In the genomic region with DNA sequence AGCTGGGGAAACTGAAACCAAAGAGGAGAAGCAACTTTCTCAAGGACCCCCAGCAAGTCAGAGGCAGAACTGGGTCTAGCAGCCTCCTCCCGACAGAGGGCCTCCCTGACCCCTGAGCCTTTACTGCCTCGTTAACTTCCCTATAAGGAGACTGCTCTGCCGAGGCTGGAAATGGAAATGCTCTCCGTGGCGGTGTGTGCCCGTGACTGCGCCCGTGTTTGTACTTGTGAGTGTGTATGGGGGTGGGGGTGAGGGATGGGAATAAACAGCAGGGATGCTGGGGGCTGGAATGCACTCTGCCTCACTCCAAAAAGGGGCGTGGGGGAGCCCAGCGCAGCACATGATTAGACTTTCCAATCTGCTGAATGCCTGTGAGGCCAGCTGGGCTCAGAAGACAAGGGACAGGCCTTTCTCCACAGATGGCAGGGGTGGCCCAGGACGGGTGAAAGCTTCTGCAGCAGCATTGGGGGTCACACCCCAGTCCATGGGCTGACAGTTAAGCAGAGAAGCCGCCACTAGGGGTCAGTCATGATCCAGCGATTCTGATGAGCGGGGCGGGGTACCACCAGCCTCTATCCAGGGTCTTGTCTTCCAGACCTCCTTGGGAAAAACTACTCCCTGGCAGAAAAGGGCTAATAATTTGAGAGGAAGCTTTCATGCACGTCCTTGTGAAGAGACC, we compare ENCODE assay signal across 8 cellular contexts. TPM values are rescaled to one million over a fixed set of nuclear protein-coding genes. Genes with fewer than 3 reads are reported as not detected.
A peak's percentile ranks its signal among the peaks of the same experiment; 100 is the strongest.
DNase-seq lines count a peak whose midpoint lies in the region; ATAC-seq and TF ChIP-seq lines count a peak whose summit lies in the region.

No MANE protein-coding gene starts in this region.

- peak overlapping the region in 1 of 10 donors; percentile 1 for H3K4me3 Mint-ChIP-seq in naive thymus-derived CD8-positive, alpha-beta T cell
- peak overlapping the region in 1 of 2 donors; percentile 19 for H3K4me3 Mint-ChIP-seq in stimulated activated naive B cell treated with anti-CD40 and anti-IgM and Interleukin-4, amounts not matched to agents 10 μg/mL and 1 μg/mL and 100 μg/mL, for 72 hours

- TF ChIP-seq CTCF in AG09319 (IDR thresholded peaks at IDR 0.05; ENCODE audit: low read depth, low read length): peak; percentile 65
- peak in 2 of 3 experiments; percentile 45 to 57 for TF ChIP-seq CTCF in esophagus muscularis mucosa (IDR thresholded peaks at IDR 0.05)
- TF ChIP-seq CTCF in lower leg skin (IDR thresholded peaks at IDR 0.05): no peak

- peaks cover 3 to 21% (median 14%) of the 10 kb centered on the region in 5 donors for H3K27me3 Mint-ChIP-seq in naive thymus-derived CD8-positive, alpha-beta T cell
- H3K27me3 Mint-ChIP-seq in stimulated activated naive B cell treated with anti-CD40 and anti-IgM and Interleukin-4, amounts not matched to agents 10 μg/mL and 1 μg/mL and 100 μg/mL, for 72 hours: peaks cover 12 to 16% of the 10 kb centered on the region in 2 donors

- no peaks in the 10 kb centered on the region for H3K36me3 Mint-ChIP-seq in naive thymus-derived CD8-positive, alpha-beta T cell
- peaks cover 0 to 3% of the 10 kb centered on the region in 2 donors for H3K36me3 Mint-ChIP-seq in stimulated activated naive B cell treated with anti-CD40 and anti-IgM and Interleukin-4, amounts not matched to agents 10 μg/mL and 1 μg/mL and 100 μg/mL, for 72 hours

- TF ChIP-seq EP300 in esophagus muscularis mucosa (IDR thresholded peaks at IDR 0.05): no peak

- H3K4me1 ChIP-seq in esophagus muscularis mucosa: peaks cover 10 to 14% (median 11%) of the 10 kb centered on the region in 4 donors

- H3K4me3 ChIP-seq in esophagus muscularis mucosa (peak overlapping the region; percentile 27 to 38 (median 32)), lower leg skin (ENCODE audit: low read depth, poor library complexity, severe bottlenecking) (no peak overlapping the region)

- H3K9me3 ChIP-seq in esophagus muscularis mucosa: no peaks in the 10 kb centered on the region

- 11% methylated on average over 15 of the region's 16 CpGs for whole genome bisulfite sequencing in esophagus muscularis mucosa
- 6 to 12% methylated on average over 16 of the region's 16 CpGs for WGBS in lower leg skin, 2 donors

- POLR2A ChIA-PET in naive thymus-derived CD8-positive, alpha-beta T cell (lab: Charles Lee): no interaction called here

- H3K27ac ChIP-seq in esophagus muscularis mucosa (replicated peaks in 1 of 4): peak overlapping the region in 1 of 4 donors; percentile 9

- no peak for DNase-seq in AG09319 (ENCODE audit: extremely low read depth, low read depth)
- peak; percentile 13 for DNase-seq in NCI-H526 treated with DMSO at 0.1 percent for 48 hours (lab: John Stamatoyannopoulos, UW)
- peak; percentile 69 for DNase-seq in activated CD8-positive, alpha-beta memory T cell treated with anti-CD3 and anti-CD28 coated beads, Interleukin-2, amount 50 U/mL, for 4 hours
- no peak for DNase-seq in esophagus muscularis mucosa (ENCODE audit: extremely low spot score)
- peak; percentile 33 to 74 (median 54) for DNase-seq in naive thymus-derived CD8-positive, alpha-beta T cell
- peak; percentile 15 for DNase-seq in stimulated activated naive B cell treated with anti-CD40 and anti-IgM and Interleukin-4, amounts not matched to agents 10 μg/mL and 1 μg/mL and 100 μg/mL, for 72 hours
- DNase-seq in lower leg skin (ENCODE audit: low spot score in 2 of 2): no peak

- H3K36me3 ChIP-seq in esophagus muscularis mucosa: no peaks in the 10 kb centered on the region

- no peak overlapping the region for H3K27ac Mint-ChIP-seq in naive thymus-derived CD8-positive, alpha-beta T cell
- no peak overlapping the region for H3K27ac Mint-ChIP-seq in stimulated activated naive B cell treated with anti-CD40 and anti-IgM and Interleukin-4, amounts not matched to agents 10 μg/mL and 1 μg/mL and 100 μg/mL, for 72 hours

- H3K27me3 ChIP-seq in esophagus muscularis mucosa: no peaks in the 10 kb centered on the region

- no peaks in the 10 kb centered on the region for H3K9me3 Mint-ChIP-seq in naive thymus-derived CD8-positive, alpha-beta T cell
- H3K9me3 Mint-ChIP-seq in stimulated activated naive B cell treated with anti-CD40 and anti-IgM and Interleukin-4, amounts not matched to agents 10 μg/mL and 1 μg/mL and 100 μg/mL, for 72 hours: no peaks in the 10 kb centered on the region

- peak; percentile 56 for ATAC-seq in GM18907 (IDR thresholded peaks at IDR 0.05; ENCODE audit: unreplicated experiment)
- peak; percentile 82 to 92 for ATAC-seq in naive thymus-derived CD8-positive, alpha-beta T cell
- peak; percentile 90 to 92 for ATAC-seq in stimulated activated naive B cell treated with anti-CD40 and anti-IgM and Interleukin-4, amounts not matched to agents 10 μg/mL and 1 μg/mL and 100 μg/mL, for 72 hours (replicated peaks)

- H3K4me1 Mint-ChIP-seq in naive thymus-derived CD8-positive, alpha-beta T cell: peaks cover 3 to 8% (median 6%) of the 10 kb centered on the region in 4 donors
- H3K4me1 Mint-ChIP-seq in stimulated activated naive B cell treated with anti-CD40 and anti-IgM and Interleukin-4, amounts not matched to agents 10 μg/mL and 1 μg/mL and 100 μg/mL, for 72 hours: peaks cover 7 to 10% of the 10 kb centered on the region in 2 donors

- TF ChIP-seq POLR2A in esophagus muscularis mucosa (IDR thresholded peaks at IDR 0.05; ENCODE audit: low read depth) (no peak), lower leg skin (IDR thresholded peaks at IDR 0.05) (no peak)

- intact Hi-C loops in esophagus muscularis mucosa (cut with DNase I): no loop called here
- intact Hi-C loops in lower leg skin (cut with DNase I; ENCODE audit: low total_unique reads): no loop called here

RNA-seq across cellular contexts. Expression of gene MPHOSPH10, which starts 26.8 kb away (rescaled TPM):
- total RNA-seq in esophagus muscularis mucosa (10 to 100 TPM; 14.4 to 24.5 (median 17.9) TPM), lower leg skin (10 to 100 TPM; 19.0 to 28.1 (median 21.8) TPM)
- total RNA-seq in naive thymus-derived CD8-positive, alpha-beta T cell: 10 to 100 TPM; 55.7 to 58.6 TPM
- 10 to 100 TPM; 21.5 to 33.6 (median 24.1) TPM for polyA plus RNA-seq in naive thymus-derived CD8-positive, alpha-beta T cell

RNA-seq across cellular contexts. Expression of gene MCEE, which starts 27.2 kb away (rescaled TPM):
- 10 to 100 TPM in 3 of 4 donors, 1 to 10 TPM in 1; 9.0 to 23.3 (median 12.4) TPM for total RNA-seq in esophagus muscularis mucosa
- 10 to 100 TPM; 19.0 to 21.2 TPM for total RNA-seq in naive thymus-derived CD8-positive, alpha-beta T cell
- 10 to 100 TPM; 20.9 to 25.1 (median 22.2) TPM for polyA plus RNA-seq in naive thymus-derived CD8-positive, alpha-beta T cell
- total RNA-seq in lower leg skin: 10 to 100 TPM; 19.0 to 45.2 (median 33.3) TPM

Comparison
In these comparisons a context has a peak if more than half of its experiments do, and no peak if none do; other contexts are left out.
1. DNase-seq: peak in NCI-H526 treated with DMSO at 0.1 percent for 48 hours (single experiment), activated CD8-positive, alpha-beta memory T cell treated with anti-CD3 and anti-CD28 coated beads, Interleukin-2, amount 50 U/mL, for 4 hours (single experiment), naive thymus-derived CD8-positive, alpha-beta T cell (10 of 10) and stimulated activated naive B cell treated with anti-CD40 and anti-IgM and Interleukin-4, amounts not matched to agents 10 μg/mL and 1 μg/mL and 100 μg/mL, for 72 hours (single experiment); none in AG09319 (single experiment), esophagus muscularis mucosa (single experiment) and lower leg skin (0 of 2).
2. CTCF ChIP-seq: peak in AG09319 (single experiment) and esophagus muscularis mucosa (2 of 3); none in lower leg skin (0 of 3).
3. Peak in every context shown above with its lines, with median percentiles within 50 percentile points of each other: ATAC-seq.